Comparison of ENCODE assay signal across 8 cellular contexts in genomic region chr2:223613017-223613950, GRCh38. TPM values are rescaled to one million over a fixed set of nuclear protein-coding genes. Genes with fewer than 3 reads are reported as not detected.
DNase-seq lines count a peak whose midpoint lies in the region; ATAC-seq, FAIRE-seq and TF ChIP-seq lines count a peak whose summit lies in the region.

No MANE protein-coding gene starts in this region.

- DNase-seq in H4 (ENCODE audit: low spot score) = peak; percentile 97
- DNase-seq in NCI-H526 treated with DMSO at 0.1 percent for 48 hours (lab: John Stamatoyannopoulos, UW) = peak; percentile 16
- peak; percentile 97 for DNase-seq in dedifferentiated amniotic fluid mesenchymal stem cell (ENCODE audit: extremely low spot score)
- no peak for DNase-seq in left lobe of liver (ENCODE audit: low spot score)
- DNase-seq in superior temporal gyrus (ENCODE audit: extremely low spot score) = peak; percentile 77
- no peak for DNase-seq in GM12892 (ENCODE audit: insufficient read length)

- peaks cover 7% of the 10 kb centered on the region for H3K9me3 Mint-ChIP-seq in activated T-helper 17 cell treated with anti-CD3 and anti-CD28 coated beads, Interleukin-2, amount 50 U/mL, for 72 hours

- ATAC-seq in left lobe of liver (peak; percentile 39), GM19328 (IDR thresholded peaks at IDR 0.05; ENCODE audit: unreplicated experiment) (no peak)
- ATAC-seq in activated T-helper 17 cell treated with anti-CD3 and anti-CD28 coated beads, Interleukin-2, amount 50 U/mL, for 72 hours (replicated peaks) = no peak

- no peaks in the 10 kb centered on the region for H3K4me1 Mint-ChIP-seq in activated T-helper 17 cell treated with anti-CD3 and anti-CD28 coated beads, Interleukin-2, amount 50 U/mL, for 72 hours

- no peak for FAIRE-seq in GM12892 (lab: Jason Lieb, UNC)

- no peak overlapping the region for H3K27ac Mint-ChIP-seq in activated T-helper 17 cell treated with anti-CD3 and anti-CD28 coated beads, Interleukin-2, amount 50 U/mL, for 72 hours

- TF ChIP-seq POLR2A in GM12892 (IDR thresholded peaks at IDR 0.05; ENCODE audit: low read depth, low read length) = no peak

- H3K4me3 Mint-ChIP-seq in activated T-helper 17 cell treated with anti-CD3 and anti-CD28 coated beads, Interleukin-2, amount 50 U/mL, for 72 hours = no peak overlapping the region

- no peaks in the 10 kb centered on the region for H3K36me3 Mint-ChIP-seq in activated T-helper 17 cell treated with anti-CD3 and anti-CD28 coated beads, Interleukin-2, amount 50 U/mL, for 72 hours (ENCODE audit: low read depth)

- H3K27me3 Mint-ChIP-seq in activated T-helper 17 cell treated with anti-CD3 and anti-CD28 coated beads, Interleukin-2, amount 50 U/mL, for 72 hours = peaks cover 35% of the 10 kb centered on the region

RNA-seq across cellular contexts. Expression of gene SCG2, which starts 11.1 kb away (rescaled TPM):
- 0.62 and 1.1 TPM in 2 replicates for total RNA-seq in H4 (2014; rRNA removed; shearing (Covaris generic))
- total RNA-seq in left lobe of liver = not detected
- polyA plus RNA-seq in GM12892 (2012; ENCODE audit: missing spikeins) = not detected
- total RNA-seq in activated T-helper 17 cell treated with anti-CD3 and anti-CD28 coated beads, Interleukin-2, amount 50 U/mL, for 72 hours = not detected

Comparison
In these comparisons a context has a peak if more than half of its experiments do, and no peak if none do; other contexts are left out.
1. DNase-seq: peak in H4 (single experiment), NCI-H526 treated with DMSO at 0.1 percent for 48 hours (single experiment), dedifferentiated amniotic fluid mesenchymal stem cell (single experiment) and superior temporal gyrus (single experiment); none in left lobe of liver (single experiment) and GM12892 (single experiment).